ENCODE assay signal across 8 cellular contexts in genomic region chr21:46458315-46459023, GRCh38. TPM values are rescaled to one million over a fixed set of nuclear protein-coding genes. Genes with fewer than 3 reads are reported as not detected.
DNase-seq lines count a peak whose midpoint lies in the region; ATAC-seq, FAIRE-seq and TF ChIP-seq lines count a peak whose summit lies in the region.

A gene with protein sequence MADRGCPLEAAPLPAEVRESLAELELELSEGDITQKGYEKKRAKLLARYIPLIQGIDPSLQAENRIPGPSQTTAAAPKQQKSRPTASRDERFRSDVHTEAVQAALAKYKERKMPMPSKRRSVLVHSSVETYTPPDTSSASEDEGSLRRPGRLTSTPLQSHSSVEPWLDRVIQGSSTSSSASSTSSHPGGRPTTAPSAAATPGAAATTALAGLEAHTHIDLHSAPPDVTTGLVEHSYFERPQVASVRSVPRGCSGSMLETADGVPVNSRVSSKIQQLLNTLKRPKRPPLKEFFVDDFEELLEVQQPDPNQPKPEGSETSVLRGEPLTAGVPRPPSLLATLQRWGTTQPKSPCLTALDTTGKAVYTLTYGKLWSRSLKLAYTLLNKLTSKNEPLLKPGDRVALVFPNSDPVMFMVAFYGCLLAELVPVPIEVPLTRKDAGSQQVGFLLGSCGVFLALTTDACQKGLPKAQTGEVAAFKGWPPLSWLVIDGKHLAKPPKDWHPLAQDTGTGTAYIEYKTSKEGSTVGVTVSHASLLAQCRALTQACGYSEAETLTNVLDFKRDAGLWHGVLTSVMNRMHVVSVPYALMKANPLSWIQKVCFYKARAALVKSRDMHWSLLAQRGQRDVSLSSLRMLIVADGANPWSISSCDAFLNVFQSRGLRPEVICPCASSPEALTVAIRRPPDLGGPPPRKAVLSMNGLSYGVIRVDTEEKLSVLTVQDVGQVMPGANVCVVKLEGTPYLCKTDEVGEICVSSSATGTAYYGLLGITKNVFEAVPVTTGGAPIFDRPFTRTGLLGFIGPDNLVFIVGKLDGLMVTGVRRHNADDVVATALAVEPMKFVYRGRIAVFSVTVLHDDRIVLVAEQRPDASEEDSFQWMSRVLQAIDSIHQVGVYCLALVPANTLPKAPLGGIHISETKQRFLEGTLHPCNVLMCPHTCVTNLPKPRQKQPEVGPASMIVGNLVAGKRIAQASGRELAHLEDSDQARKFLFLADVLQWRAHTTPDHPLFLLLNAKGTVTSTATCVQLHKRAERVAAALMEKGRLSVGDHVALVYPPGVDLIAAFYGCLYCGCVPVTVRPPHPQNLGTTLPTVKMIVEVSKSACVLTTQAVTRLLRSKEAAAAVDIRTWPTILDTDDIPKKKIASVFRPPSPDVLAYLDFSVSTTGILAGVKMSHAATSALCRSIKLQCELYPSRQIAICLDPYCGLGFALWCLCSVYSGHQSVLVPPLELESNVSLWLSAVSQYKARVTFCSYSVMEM (N-terminal part only) (plus strand): TSS chr21:46458891. CDS start chr21:46459132, 241 bp downstream.

- intact Hi-C loops in Right ventricle myocardium superior (cut with DNase I) (no loop called here), pancreas (cut with DNase I) (no loop called here), thyroid gland (cut with DNase I) (no loop called here)

- peak; percentile 66; the same call in 1 of the 2 replicates for TF ChIP-seq POLR2A in GM12891 (IDR thresholded peaks at IDR 0.05; ENCODE audit: low read depth, low read length)
- TF ChIP-seq POLR2A in thyroid gland (IDR thresholded peaks at IDR 0.05): peak; percentile 31 to 88

- H3K27me3 Mint-ChIP-seq in activated naive CD8-positive, alpha-beta T cell treated with anti-CD3 and anti-CD28 coated beads, Interleukin-2, amount 50 U/mL, for 24 hours: no peaks in the 10 kb centered on the region

- H3K4me3 ChIP-seq in pancreas (peak within 1 kb of the TSS; percentile 82 to 92 (median 90)), thyroid gland (replicated peaks in 1 of 3) (peak within 1 kb of the TSS; percentile 87 to 99 (median 95))

- TF ChIP-seq CTCF in pancreas (IDR thresholded peaks at IDR 0.05): no peak
- TF ChIP-seq CTCF in thyroid gland (IDR thresholded peaks at IDR 0.05): no peak

- H3K36me3 ChIP-seq in pancreas: no peaks in the 10 kb centered on the region
- no peaks in the 10 kb centered on the region for H3K36me3 ChIP-seq in thyroid gland

- H3K4me1 ChIP-seq in pancreas: peaks cover 2 to 9% (median 6%) of the 10 kb centered on the region in 3 donors
- H3K4me1 ChIP-seq in thyroid gland: peaks cover 15 to 23% of the 10 kb centered on the region in 2 donors

- H3K9me3 Mint-ChIP-seq in activated naive CD8-positive, alpha-beta T cell treated with anti-CD3 and anti-CD28 coated beads, Interleukin-2, amount 50 U/mL, for 24 hours: no peaks in the 10 kb centered on the region

- peak within 1 kb of the TSS; percentile 84 for H3K4me3 Mint-ChIP-seq in activated naive CD8-positive, alpha-beta T cell treated with anti-CD3 and anti-CD28 coated beads, Interleukin-2, amount 50 U/mL, for 24 hours

- H3K9me3 ChIP-seq in pancreas: no peaks in the 10 kb centered on the region
- no peaks in the 10 kb centered on the region for H3K9me3 ChIP-seq in thyroid gland

- H3K27me3 ChIP-seq in pancreas: no peaks in the 10 kb centered on the region
- no peaks in the 10 kb centered on the region for H3K27me3 ChIP-seq in thyroid gland

- H3K36me3 Mint-ChIP-seq in activated naive CD8-positive, alpha-beta T cell treated with anti-CD3 and anti-CD28 coated beads, Interleukin-2, amount 50 U/mL, for 24 hours (ENCODE audit: low read depth): peaks cover 31% of the 10 kb centered on the region

- DNase-seq in GM12891 (ENCODE audit: insufficient read length, low spot score): peak; percentile 99
- peak; percentile 95 for DNase-seq in NCI-H1436 (lab: John Stamatoyannopoulos, UW)
- DNase-seq in SW480 (ENCODE audit: low spot score): peak; percentile 97
- DNase-seq in activated naive CD8-positive, alpha-beta T cell treated with anti-CD3 and anti-CD28 coated beads, Interleukin-2, amount 50 U/mL, for 24 hours: peak; percentile 91
- peak; percentile 97 for DNase-seq in Right ventricle myocardium superior
- peak; percentile 95 to 99 (median 96) for DNase-seq in pancreas
- peak; percentile 95 for DNase-seq in thyroid gland

- 0% methylated on average over 52 to 91 of the region's 91 CpGs for WGBS in pancreas, 2 donors
- WGBS in thyroid gland, 2 donors: 0 to 2% methylated on average over 8 to 21 of the region's 91 CpGs

- FAIRE-seq in GM12891 (lab: Jason Lieb, UNC) (peak; percentile 97), pancreas (lab: Jason Lieb, UNC) (no peak)

- H3K27ac Mint-ChIP-seq in activated naive CD8-positive, alpha-beta T cell treated with anti-CD3 and anti-CD28 coated beads, Interleukin-2, amount 50 U/mL, for 24 hours: peak within 1 kb of the TSS; percentile 91

- H3K27ac ChIP-seq in pancreas (peak within 1 kb of the TSS; percentile 65 to 82 (median 76)), thyroid gland (peak within 1 kb of the TSS; percentile 35 to 82 (median 70))

- ATAC-seq in HG02840 (IDR thresholded peaks at IDR 0.05; ENCODE audit: low FRiP score, unreplicated experiment) (peak; percentile 91), Right ventricle myocardium superior (ENCODE audit: poor library complexity) (peak; percentile 96), pancreas (peak; percentile 93 to 98 (median 96))
- ATAC-seq in activated naive CD8-positive, alpha-beta T cell treated with anti-CD3 and anti-CD28 coated beads, Interleukin-2, amount 50 U/mL, for 24 hours: peak; percentile 98

- peaks cover 48% of the 10 kb centered on the region for H3K4me1 Mint-ChIP-seq in activated naive CD8-positive, alpha-beta T cell treated with anti-CD3 and anti-CD28 coated beads, Interleukin-2, amount 50 U/mL, for 24 hours

TF ChIP-seq in GM12891, 5 proteins besides CTCF, POLR2A, EP300 and RAD21:
- peak; percentile 21; the same call in 1 of the 2 replicates for TF ChIP-seq POU2F2 (IDR thresholded peaks at IDR 0.05; ENCODE audit: low read depth, low read length)
- no peak for TF ChIP-seq PAX5 (IDR thresholded peaks at IDR 0.05; ENCODE audit: insufficient read depth, low read length, severe bottlenecking)
- TF ChIP-seq POLR2AphosphoS5 (IDR thresholded peaks at IDR 0.05; ENCODE audit: low read depth, low read length): peak; percentile 71

RNA-seq across cellular contexts. Expression of the gene that starts here (rescaled TPM):
- 9.3 TPM for polyA plus RNA-seq in GM12891 (2012; ENCODE audit: low read depth, missing spikeins)
- total RNA-seq in Right ventricle myocardium superior: 21.6 TPM
- total RNA-seq in pancreas: 10 to 100 TPM; 12.1 to 26.3 (median 16.5) TPM
- 10 to 100 TPM; 23.2 to 28.7 TPM for polyA plus RNA-seq in pancreas
- 10 to 100 TPM; 35.1 to 56.3 (median 42.9) TPM for total RNA-seq in thyroid gland

Comparison
In these comparisons a context has a peak if more than half of its experiments do, and no peak if none do; other contexts are left out.
1. Peak in every context shown above with its lines: DNase-seq, ATAC-seq, H3K4me3 ChIP-seq and H3K27ac ChIP-seq.